13 cellular contexts compared by ENCODE assay signal in the genomic region with DNA sequence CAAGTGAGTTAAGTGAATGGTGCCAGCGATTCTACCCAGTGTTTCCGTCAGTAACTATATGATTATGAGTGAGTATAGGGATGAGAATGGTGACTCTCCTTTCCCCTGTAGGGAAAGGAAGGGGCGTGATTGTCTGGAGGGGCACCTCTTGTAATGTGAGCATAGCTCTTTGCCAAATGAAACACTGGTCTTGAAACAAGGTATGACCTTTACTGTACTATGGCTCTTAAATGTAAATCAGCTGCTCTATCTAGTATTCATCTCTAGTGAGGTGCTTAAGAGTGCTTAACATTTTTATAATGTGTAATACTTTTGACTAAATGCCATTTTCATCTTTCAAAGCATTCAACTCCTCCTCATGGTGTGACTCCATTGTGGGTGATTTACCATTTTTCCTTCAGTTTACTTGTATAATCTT. TPM values are rescaled to one million over a fixed set of nuclear protein-coding genes. Genes with fewer than 3 reads are reported as not detected.
A peak's percentile ranks its signal among the peaks of the same experiment; 100 is the strongest.
DNase-seq lines count a peak whose midpoint lies in the region; ATAC-seq and TF ChIP-seq lines count a peak whose summit lies in the region.
"Had no signal": no experiment of that assay in that cellular context is flagged by ENCODE, and none has a peak within 500 bp of the region (broad histone marks: within the 10 kb centered on the region; RNA-seq: fewer than 3 reads in every experiment).

No MANE protein-coding gene starts in this region.

- H3K27me3 Mint-ChIP-seq in activated CD4-positive, alpha-beta T cell treated with anti-CD3 and anti-CD28 coated beads for 36 hours, result no peaks in the 10 kb centered on the region
- no peaks in the 10 kb centered on the region for H3K27me3 Mint-ChIP-seq in central memory CD8-positive, alpha-beta T cell
- no peaks in the 10 kb centered on the region for H3K27me3 Mint-ChIP-seq in progenitor cell of endocrine pancreas

- intact Hi-C loops in activated CD4-positive, alpha-beta T cell treated with anti-CD3 and anti-CD28 coated beads for 36 hours (cut with DNase I, micrococcal nuclease), result no loop called here

- H3K4me1 Mint-ChIP-seq in activated CD4-positive, alpha-beta T cell treated with anti-CD3 and anti-CD28 coated beads for 36 hours, result peaks cover 78% of the 10 kb centered on the region
- peaks cover 71% of the 10 kb centered on the region for H3K4me1 Mint-ChIP-seq in central memory CD8-positive, alpha-beta T cell
- H3K4me1 Mint-ChIP-seq in progenitor cell of endocrine pancreas (ENCODE audit: low read depth), result peaks cover 25% of the 10 kb centered on the region

- H3K9me3 Mint-ChIP-seq in activated CD4-positive, alpha-beta T cell treated with anti-CD3 and anti-CD28 coated beads for 36 hours (ENCODE audit: low read depth), result no peaks in the 10 kb centered on the region
- H3K9me3 Mint-ChIP-seq in central memory CD8-positive, alpha-beta T cell, result no peaks in the 10 kb centered on the region
- H3K9me3 Mint-ChIP-seq in progenitor cell of endocrine pancreas (ENCODE audit: low read depth), result no peaks in the 10 kb centered on the region

- CTCF ChIA-PET in activated CD4-positive, alpha-beta T cell treated with anti-CD3 and anti-CD28 coated beads for 36 hours (lab: Charles Lee), result interaction anchor here (0.6 to 1.5 kb wide), 4 partner anchors 9 to 185 kb away, joined by 3 to 5 read pairs (median 4); no protein-coding TSS in a partner anchor

- H3K4me3 Mint-ChIP-seq in activated CD4-positive, alpha-beta T cell treated with anti-CD3 and anti-CD28 coated beads for 36 hours, result no peak overlapping the region
- H3K4me3 Mint-ChIP-seq in central memory CD8-positive, alpha-beta T cell, result peak overlapping the region; percentile 67
- H3K4me3 Mint-ChIP-seq in progenitor cell of endocrine pancreas (ENCODE audit: low read depth), result no peak overlapping the region

- H3K36me3 ChIP-seq in H7 (replicated peaks; ENCODE audit: control insufficient read depth, insufficient read depth, low read length), result peaks cover 2% of the 10 kb centered on the region; the same call in 1 of the 2 replicates

- peak overlapping the region; percentile 78 for H3K27ac Mint-ChIP-seq in activated CD4-positive, alpha-beta T cell treated with anti-CD3 and anti-CD28 coated beads for 36 hours
- H3K27ac Mint-ChIP-seq in central memory CD8-positive, alpha-beta T cell (ENCODE audit: low read depth), result peak overlapping the region; percentile 74
- H3K27ac Mint-ChIP-seq in progenitor cell of endocrine pancreas, result peak overlapping the region; percentile 40

- peaks cover 23% of the 10 kb centered on the region for H3K36me3 Mint-ChIP-seq in activated CD4-positive, alpha-beta T cell treated with anti-CD3 and anti-CD28 coated beads for 36 hours (ENCODE audit: low read depth)
- peaks cover 9% of the 10 kb centered on the region for H3K36me3 Mint-ChIP-seq in central memory CD8-positive, alpha-beta T cell (ENCODE audit: insufficient read depth)
- H3K36me3 Mint-ChIP-seq in progenitor cell of endocrine pancreas (ENCODE audit: insufficient read depth), result peaks cover 1% of the 10 kb centered on the region

- TF ChIP-seq CTCF in progenitor cell of endocrine pancreas (IDR thresholded peaks at IDR 0.05; ENCODE audit: unreplicated experiment), result no peak

- DNase-seq in activated CD4-positive, alpha-beta T cell treated with anti-CD3 and anti-CD28 coated beads for 36 hours, result no peak
- no peak for DNase-seq in activated CD4-positive, alpha-beta T cell treated with anti-CD3 and anti-CD28 coated beads, Interleukin-2, amount 50 U/mL, for 4 hours
- DNase-seq in NCI-H345 (lab: John Stamatoyannopoulos, UW), result peak; percentile 46
- DNase-seq in central memory CD8-positive, alpha-beta T cell (ENCODE audit: low spot score in 2 of 2), result no peak
- DNase-seq in progenitor cell of endocrine pancreas (ENCODE audit: low spot score, unreplicated experiment), result no peak
- no peak for DNase-seq in DMS153 treated with DMSO at 0.1 percent for 48 hours (lab: John Stamatoyannopoulos, UW; ENCODE audit: unreplicated experiment)
- DNase-seq in H7, result no peak
- DNase-seq in germinal center (ENCODE audit: low spot score), result no peak
- DNase-seq: ACHN, GDM1, left cardiac atrium, MV-4-11 had no signal

- POLR2A ChIA-PET in activated CD4-positive, alpha-beta T cell treated with anti-CD3 and anti-CD28 coated beads for 36 hours (lab: Charles Lee), result no interaction called here

- peak; percentile 57 for ATAC-seq in activated CD4-positive, alpha-beta T cell treated with anti-CD3 and anti-CD28 coated beads for 36 hours
- ATAC-seq in central memory CD8-positive, alpha-beta T cell (replicated peaks; ENCODE audit: extremely low read depth, poor library complexity, severe bottlenecking), result no peak
- ATAC-seq: sciatic nerve had no signal

- no peaks in the 10 kb centered on the region for H3K27me3 ChIP-seq in H7 (ENCODE audit: control insufficient read depth, insufficient read depth, low read length)

- H3K4me3 ChIP-seq in H7 (ENCODE audit: insufficient read depth, low read depth, low read length), result no peak overlapping the region

RNA-seq across cellular contexts. Expression of gene PANK2, which starts 11.0 kb away (rescaled TPM):
- total RNA-seq in activated CD4-positive, alpha-beta T cell treated with anti-CD3 and anti-CD28 coated beads for 36 hours, result 10 to 100 TPM; 37.2 to 50.2 TPM
- total RNA-seq in progenitor cell of endocrine pancreas, result 53.8 and 57.6 TPM in 2 replicates
- 46.8 and 61.5 TPM in 2 replicates for total RNA-seq in H7 (2014; rRNA removed; shearing (Covaris generic))

RNA-seq across cellular contexts. Expression of gene MAVS, which starts 53.6 kb away (rescaled TPM):
- 10 to 100 TPM; 23.2 to 25.9 TPM for total RNA-seq in activated CD4-positive, alpha-beta T cell treated with anti-CD3 and anti-CD28 coated beads for 36 hours
- total RNA-seq in progenitor cell of endocrine pancreas, result 42.2 and 43.8 TPM in 2 replicates
- total RNA-seq in H7 (2014; rRNA removed; shearing (Covaris generic)), result 10.6 and 11.9 TPM in 2 replicates
